In genomic region chr19:10929402-10929794, GRCh38 we compare ENCODE assay signal across 1 cellular context.
TF ChIP-seq lines count a peak whose summit lies in the region.

No MANE protein-coding gene starts in this region.

TF ChIP-seq in endothelial cell of umbilical vein, 7 proteins besides CTCF, POLR2A, EP300 and RAD21:
- TF ChIP-seq GATA2 (IDR thresholded peaks at IDR 0.05; ENCODE audit: insufficient read depth, insufficient read length, low read depth, low read length) (no peak), POLR2AphosphoS5 (IDR thresholded peaks at IDR 0.05; ENCODE audit: insufficient read depth, low read depth, low read length) (no peak)
